19 cellular contexts compared by ENCODE assay signal in genomic region chr5:78644129-78644528, GRCh38.
"Had no signal": no experiment of that assay in that cellular context is flagged by ENCODE, and none has a peak within 500 bp of the region (broad histone marks: within the 10 kb centered on the region; RNA-seq: fewer than 3 reads in every experiment).

No MANE protein-coding gene starts in this region.

- FAIRE-seq: keratinocyte had no signal

- H3K9ac ChIP-seq: neural progenitor cell had no signal

- ATAC-seq: activated naive CD8-positive, alpha-beta T cell treated with anti-CD3 and anti-CD28 coated beads, Interleukin-2, amount 50 U/mL, for 24 hours; heart right ventricle; left colon; mucosa of descending colon; stimulated activated naive CD8-positive, alpha-beta T cell treated with anti-CD3 and anti-CD28 coated beads, Interleukin-15, Interleukin-2, amounts not matched to agents 100 U/mL and 50 U/mL, for 24 hours had no signal

- H3K4me3 ChIP-seq: heart right ventricle, mucosa of descending colon, neural progenitor cell had no signal

- H3K9me3 ChIP-seq: heart right ventricle, mucosa of descending colon had no signal

- DNase-seq: activated B cell treated with CpG ODN at 0.5 μM for 24 hours; activated CD4-positive, alpha-beta T cell treated with anti-CD3 and anti-CD28 coated beads for 4 hours; activated CD4-positive, alpha-beta T cell treated with anti-CD3 and anti-CD28 coated beads, Interleukin-2, amount 50 U/mL, for 48 hours; activated gamma-delta T cell; activated naive CD4-positive, alpha-beta T cell treated with anti-CD3 and anti-CD28 coated beads, Interleukin-2, amount 50 U/mL, for 16 hours; activated naive CD8-positive, alpha-beta T cell treated with anti-CD3 and anti-CD28 coated beads, Interleukin-2, amount 50 U/mL, for 24 hours; effector CD4-positive, alpha-beta T cell; erythroblast; heart right ventricle; left colon; mesenchymal stem cell; mucosa of descending colon; naive B cell; retina; stimulated activated CD4-positive, alpha-beta T cell treated with anti-CD3 and anti-CD28 coated beads, Interleukin-4, amount 100 ng/mL, for 24 hours; stimulated activated naive CD8-positive, alpha-beta T cell treated with anti-CD3 and anti-CD28 coated beads, Interleukin-15, Interleukin-2, amounts not matched to agents 100 U/mL and 50 U/mL, for 24 hours; T-helper 9 cell had no signal

- H3K4me2 ChIP-seq: neural progenitor cell had no signal

- H3K27ac ChIP-seq: heart right ventricle, neural progenitor cell had no signal

- H3K27me3 ChIP-seq: neural progenitor cell had no signal

- H2AFZ ChIP-seq: neural progenitor cell had no signal

- H3K36me3 ChIP-seq: neural progenitor cell had no signal
